In the genomic region with DNA sequence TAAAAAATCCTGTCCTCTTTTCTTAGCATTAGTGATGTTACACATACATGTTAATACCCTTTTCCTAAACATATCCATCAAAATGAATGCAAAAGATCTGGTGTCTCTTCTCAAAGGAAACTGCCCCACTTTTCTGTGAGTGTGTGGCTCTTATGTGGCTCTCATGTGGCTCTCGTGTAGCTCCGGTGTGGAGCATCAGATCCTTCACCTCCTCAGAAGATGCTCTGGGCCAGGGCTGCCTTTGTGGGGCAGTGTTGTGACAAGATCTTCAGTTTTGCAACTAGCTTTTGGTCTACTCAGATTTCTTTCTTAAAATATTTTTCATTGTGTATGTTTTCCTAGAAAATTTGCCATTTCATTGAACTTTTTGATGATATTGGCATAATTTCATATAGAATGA, we compare ENCODE assay signal across 9 cellular contexts. TPM values are rescaled to one million over a fixed set of nuclear protein-coding genes. Genes with fewer than 3 reads are reported as not detected.
DNase-seq lines count a peak whose midpoint lies in the region; ATAC-seq and TF ChIP-seq lines count a peak whose summit lies in the region.
"Had no signal": no experiment of that assay in that cellular context is flagged by ENCODE, and none has a peak within 500 bp of the region (broad histone marks: within the 10 kb centered on the region; RNA-seq: fewer than 3 reads in every experiment).

No MANE protein-coding gene starts in this region.

- no peak overlapping the region for H3K4me3 Mint-ChIP-seq in activated CD4-positive, alpha-beta T cell treated with anti-CD3 and anti-CD28 coated beads for 36 hours

- no peaks in the 10 kb centered on the region for H3K36me3 Mint-ChIP-seq in activated CD4-positive, alpha-beta T cell treated with anti-CD3 and anti-CD28 coated beads for 36 hours (ENCODE audit: low read depth)

- no peak overlapping the region for H3K27ac Mint-ChIP-seq in activated CD4-positive, alpha-beta T cell treated with anti-CD3 and anti-CD28 coated beads for 36 hours

- no peaks in the 10 kb centered on the region for H3K27me3 ChIP-seq in sigmoid colon
- H3K27me3 ChIP-seq: neutrophil had no signal

- peaks cover 38% of the 10 kb centered on the region for H3K27me3 Mint-ChIP-seq in activated CD4-positive, alpha-beta T cell treated with anti-CD3 and anti-CD28 coated beads for 36 hours

- TF ChIP-seq EP300 in sigmoid colon (IDR thresholded peaks at IDR 0.05), result no peak

- in situ Hi-C loops in SK-MEL-5 (cut with HindIII; ENCODE audit: low pct_unique_long_range_greater_than_20kb, low sequenced_read_pairs), result no loop called here

- TF ChIP-seq CTCF in fibroblast of the aortic adventitia (IDR thresholded peaks at IDR 0.05; ENCODE audit: insufficient read depth, low read length) (peak; percentile 57), sigmoid colon (IDR thresholded peaks at IDR 0.05) (no peak)

- intact Hi-C loops in activated CD4-positive, alpha-beta T cell treated with anti-CD3 and anti-CD28 coated beads for 36 hours (cut with DNase I, micrococcal nuclease), result no loop called here
- intact Hi-C loops in sigmoid colon (cut with DNase I), result no loop called here

- CTCF ChIA-PET in activated CD4-positive, alpha-beta T cell treated with anti-CD3 and anti-CD28 coated beads for 36 hours (lab: Charles Lee), result no interaction called here

- ATAC-seq in activated CD4-positive, alpha-beta T cell treated with anti-CD3 and anti-CD28 coated beads for 36 hours, result no peak

- H3K4me3 ChIP-seq in fibroblast of the aortic adventitia (ENCODE audit: low read depth, low read length) (no peak overlapping the region), sigmoid colon (no peak overlapping the region)

- H3K9me3 Mint-ChIP-seq in activated CD4-positive, alpha-beta T cell treated with anti-CD3 and anti-CD28 coated beads for 36 hours (ENCODE audit: low read depth), result no peaks in the 10 kb centered on the region

- peaks cover 0 to 6% (median 2%) of the 10 kb centered on the region in 4 donors for H3K4me1 ChIP-seq in sigmoid colon

- H3K4me1 Mint-ChIP-seq in activated CD4-positive, alpha-beta T cell treated with anti-CD3 and anti-CD28 coated beads for 36 hours, result no peaks in the 10 kb centered on the region

- WGBS in sigmoid colon, 2 donors, result 20 to 48% methylated on average over 2 of the region's 2 CpGs

- no peaks in the 10 kb centered on the region for H3K36me3 ChIP-seq in sigmoid colon
- H3K36me3 ChIP-seq: neutrophil had no signal

- H3K9me3 ChIP-seq in sigmoid colon, result no peaks in the 10 kb centered on the region
- H3K9me3 ChIP-seq: neutrophil had no signal

- peak; percentile 46 for DNase-seq in activated CD4-positive, alpha-beta T cell treated with anti-CD3 and anti-CD28 coated beads for 36 hours
- no peak for DNase-seq in activated CD4-positive, alpha-beta T cell treated with anti-CD3 and anti-CD28 coated beads for 1 hour
- DNase-seq in SK-MEL-5 (ENCODE audit: low read depth, low spot score) (peak; percentile 46), fibroblast of the aortic adventitia (ENCODE audit: low read depth) (peak; percentile 66), sigmoid colon (no peak), LoVo (ENCODE audit: low spot score) (no peak), epidermal melanocyte (ENCODE audit: insufficient read length, low spot score) (no peak)
- DNase-seq in stimulated activated CD4-positive, alpha-beta T cell treated with anti-CD3 and anti-CD28 coated beads, Interleukin-1b, Interleukin-23, amount 100 ng/mL, for 48 hours, result peak; percentile 9

- no peak overlapping the region for H3K27ac ChIP-seq in sigmoid colon
- H3K27ac ChIP-seq: neutrophil had no signal

- no peak for TF ChIP-seq POLR2A in sigmoid colon (IDR thresholded peaks at IDR 0.05)

- POLR2A ChIA-PET in activated CD4-positive, alpha-beta T cell treated with anti-CD3 and anti-CD28 coated beads for 36 hours (lab: Charles Lee), result interaction anchor here (0.6 kb wide), 1 partner anchor 166 kb away, joined by 3 read pairs; no protein-coding TSS in a partner anchor

RNA-seq across cellular contexts. Expression of a gene that starts 19.3 kb away (rescaled TPM):
- total RNA-seq in activated CD4-positive, alpha-beta T cell treated with anti-CD3 and anti-CD28 coated beads for 36 hours, result 1 to 10 TPM; 2.5 to 3.4 TPM
- total RNA-seq in SK-MEL-5 (2014; rRNA removed; shearing (Covaris generic)), result 5.3 and 6.4 TPM in 2 replicates
- polyA plus RNA-seq in SK-MEL-5 (2015; cell fraction: cytosol; rRNA removed), result 2.3 and 9.9 TPM in 2 replicates
- 40.5 and 50.1 TPM in 2 replicates for polyA plus RNA-seq in SK-MEL-5 (2015; cell fraction: nucleus; rRNA removed)
- total RNA-seq in fibroblast of the aortic adventitia (ENCODE audit: low replicate concordance) (1.1 and 2.5 TPM in 2 replicates), sigmoid colon (10 to 100 TPM; 10.2 to 28.0 (median 17.6) TPM)
- 1 to 10 TPM in 2 of 3 donors, under 1 TPM in 1; 0.92 to 4.8 (median 3.0) TPM for polyA plus RNA-seq in sigmoid colon

Comparison
In these comparisons a context has a peak if more than half of its experiments do, and no peak if none do; other contexts are left out.
1. DNase-seq: peak in activated CD4-positive, alpha-beta T cell treated with anti-CD3 and anti-CD28 coated beads for 36 hours (single experiment), SK-MEL-5 (single experiment), fibroblast of the aortic adventitia (single experiment) and stimulated activated CD4-positive, alpha-beta T cell treated with anti-CD3 and anti-CD28 coated beads, Interleukin-1b, Interleukin-23, amount 100 ng/mL, for 48 hours (single experiment); none in activated CD4-positive, alpha-beta T cell treated with anti-CD3 and anti-CD28 coated beads for 1 hour (single experiment), sigmoid colon (single experiment), LoVo (single experiment) and epidermal melanocyte (single experiment).